1 cellular context compared by ENCODE assay signal in the genomic region with DNA sequence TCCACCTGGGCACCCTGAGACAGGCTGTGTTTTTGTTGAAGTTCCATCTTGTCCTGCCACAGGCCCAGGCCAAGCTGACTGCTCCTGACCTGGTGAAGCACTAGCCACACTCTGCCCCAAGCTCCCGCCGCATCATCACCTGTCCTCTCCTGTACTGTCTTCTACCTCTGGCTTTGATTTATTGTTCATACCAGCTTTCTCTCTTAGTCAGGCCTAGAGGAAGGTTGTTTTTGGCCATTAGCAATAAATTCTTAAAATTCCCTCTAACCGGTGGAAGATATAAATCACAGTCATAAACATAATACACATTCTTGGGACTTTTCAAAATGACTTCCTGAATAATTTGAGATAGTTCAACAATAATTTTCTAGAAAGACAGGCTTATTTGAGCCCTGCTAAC.
TF ChIP-seq lines count a peak whose summit lies in the region.

No MANE protein-coding gene starts in this region.

TF ChIP-seq in endothelial cell of umbilical vein, 7 proteins besides CTCF, POLR2A, EP300 and RAD21:
- TF ChIP-seq JUN (IDR thresholded peaks at IDR 0.05; ENCODE audit: borderline replicate concordance, insufficient read depth, insufficient read length, low read depth) = no peak
- no peak for TF ChIP-seq FOS (IDR thresholded peaks at IDR 0.05; ENCODE audit: borderline replicate concordance, insufficient read depth, low read length)
- TF ChIP-seq GATA2 (IDR thresholded peaks at IDR 0.05; ENCODE audit: insufficient read depth, insufficient read length, low read depth, low read length) = no peak
- no peak for TF ChIP-seq MYC (IDR thresholded peaks at IDR 0.05; ENCODE audit: low read depth, low read length)
- TF ChIP-seq EZH2 (IDR thresholded peaks at IDR 0.05; ENCODE audit: borderline replicate concordance, low read depth, low read length, severe bottlenecking) = no peak
- TF ChIP-seq, protein P1, sequence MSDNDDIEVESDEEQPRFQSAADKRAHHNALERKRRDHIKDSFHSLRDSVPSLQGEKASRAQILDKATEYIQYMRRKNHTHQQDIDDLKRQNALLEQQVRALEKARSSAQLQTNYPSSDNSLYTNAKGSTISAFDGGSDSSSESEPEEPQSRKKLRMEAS (IDR thresholded peaks at IDR 0.05; ENCODE audit: insufficient read depth, insufficient read length) = no peak
- TF ChIP-seq POLR2AphosphoS5 (IDR thresholded peaks at IDR 0.05; ENCODE audit: insufficient read depth, low read depth, low read length) = no peak
